Comparison of ENCODE assay signal across 1 cellular context in genomic region chr2:157395811-157396210, GRCh38.
TF ChIP-seq lines count a peak whose summit lies in the region.

No MANE protein-coding gene starts in this region.

TF ChIP-seq in HepG2, 621 proteins besides CTCF, POLR2A, EP300 and RAD21 (continued from another document):
- TF ChIP-seq, protein P1, sequence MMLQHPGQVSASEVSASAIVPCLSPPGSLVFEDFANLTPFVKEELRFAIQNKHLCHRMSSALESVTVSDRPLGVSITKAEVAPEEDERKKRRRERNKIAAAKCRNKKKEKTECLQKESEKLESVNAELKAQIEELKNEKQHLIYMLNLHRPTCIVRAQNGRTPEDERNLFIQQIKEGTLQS (CRISPR knock-in tag; IDR thresholded peaks at IDR 0.05), result no peak
TF ChIP-seq in HepG2: peak in this region for 1.
